Comparison of ENCODE assay signal across 8 cellular contexts in the genomic region with DNA sequence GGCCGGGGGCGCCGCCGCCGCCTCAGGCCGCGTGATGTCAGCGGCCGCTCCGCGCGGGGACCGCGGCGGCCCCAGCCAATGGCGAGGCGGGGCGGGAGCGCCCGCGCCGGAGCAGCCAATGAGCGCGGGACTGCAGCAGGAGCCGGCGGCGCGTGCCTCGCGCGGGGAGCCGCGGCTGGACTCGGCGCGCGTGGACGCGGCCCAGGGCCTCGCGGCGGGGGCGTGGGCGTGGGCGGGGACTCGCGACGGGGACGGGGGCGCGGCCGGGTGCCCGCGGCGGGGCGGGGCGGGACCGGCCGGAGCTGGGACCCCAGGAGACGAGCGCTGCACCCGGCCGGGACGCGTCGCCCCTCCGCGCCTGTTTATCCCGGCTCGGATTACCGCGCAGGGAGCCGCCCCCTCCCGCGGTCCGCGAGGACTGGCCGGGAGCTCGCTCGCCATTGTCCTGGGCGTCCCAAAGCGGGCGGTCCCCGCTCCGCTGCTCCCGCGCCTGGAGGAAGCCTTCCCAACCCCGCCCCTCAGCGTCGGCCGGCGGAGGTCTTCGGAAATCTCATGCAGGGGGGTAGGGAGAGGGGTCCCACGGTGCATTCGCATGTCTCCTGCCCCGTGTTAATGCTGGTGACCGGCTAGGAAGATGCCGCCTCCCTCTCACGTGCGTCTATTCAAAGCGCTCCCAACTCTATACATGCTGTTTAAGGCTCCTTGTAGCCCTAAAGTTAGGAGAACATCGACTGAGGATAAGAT. TPM values are rescaled to one million over a fixed set of nuclear protein-coding genes. Genes with fewer than 3 reads are reported as not detected.
DNase-seq lines count a peak whose midpoint lies in the region; ATAC-seq, FAIRE-seq and TF ChIP-seq lines count a peak whose summit lies in the region.

A gene (minus strand): TSS at position 33 of the 744 bp plus-strand sequence. CDS start 253 bp downstream, outside the sequence.

- POLR2A ChIA-PET in endothelial cell of umbilical vein (lab: Charles Lee) = interaction anchor here (1.0 kb wide), 1 partner anchor 21 kb away, joined by 3 read pairs; no protein-coding TSS in a partner anchor

- intact Hi-C loops in endothelial cell of umbilical vein (cut with micrococcal nuclease) = loop anchor here (2.0 kb wide), 1 partner anchor 24 kb away; a partner anchor contains a TSS

- peak; percentile 58 for DNase-seq in G401 (ENCODE audit: low spot score)
- peak; percentile 82 for DNase-seq in NCI-H2227 (lab: John Stamatoyannopoulos, UW; ENCODE audit: unreplicated experiment)
- DNase-seq in activated CD8-positive, alpha-beta memory T cell treated with anti-CD3 and anti-CD28 coated beads, Interleukin-2, amount 50 U/mL, for 4 hours = peak; percentile 65
- DNase-seq in endothelial cell of umbilical vein (ENCODE audit: low read depth, low spot score) = peak; percentile 53
- DNase-seq in stimulated activated naive CD4-positive, alpha-beta T cell (lab: John Stamatoyannopoulos, UW) = peak; percentile 51 to 73 (median 60)
- DNase-seq in NCI-H2029 (lab: John Stamatoyannopoulos, UW) = no peak

- peak within 1 kb of the TSS; percentile 94 for H2AFZ ChIP-seq in endothelial cell of umbilical vein (ENCODE audit: low read depth, low read length)

- H3K9me3 ChIP-seq in endothelial cell of umbilical vein (replicated peaks; ENCODE audit: control insufficient read depth, insufficient read depth, low read length) = no peaks in the 10 kb centered on the region
- H3K9me3 ChIP-seq in mesodermal cell (ENCODE audit: control insufficient read depth, low read length) = no peaks in the 10 kb centered on the region

- dilution Hi-C loops in endothelial cell of umbilical vein (cut with MboI; ENCODE audit: extremely low pct_ligation_motif_present, low sequenced_read_pairs) = no loop called here

- H3K79me2 ChIP-seq in endothelial cell of umbilical vein (ENCODE audit: control insufficient read depth, insufficient read depth, low read length) = no peaks in the 10 kb centered on the region

- no peak for TF ChIP-seq POLR2A in endothelial cell of umbilical vein (IDR thresholded peaks at IDR 0.05; ENCODE audit: low read depth, low read length)

- no peak within 1 kb of the TSS for H3K27ac ChIP-seq in endothelial cell of umbilical vein (ENCODE audit: insufficient read depth, low read depth, low read length)
- no peak within 1 kb of the TSS for H3K27ac ChIP-seq in mesodermal cell (ENCODE audit: low read depth, low read length, severe bottlenecking)

- CTCF ChIA-PET in endothelial cell of umbilical vein (lab: Charles Lee) = interaction anchor here (0.7 to 2.6 kb wide), 6 partner anchors 11 to 119 kb away, joined by 3 to 16 read pairs (median 3); no protein-coding TSS in a partner anchor

- TF ChIP-seq CTCF in endothelial cell of umbilical vein (IDR thresholded peaks at IDR 0.05; ENCODE audit: extremely low read depth in 1 of 2, insufficient read depth in 1 of 2, low read depth in 1 of 2, low read length in 2 of 2) = no peak

- ATAC-seq in HG02588 (IDR thresholded peaks at IDR 0.05; ENCODE audit: unreplicated experiment) = peak; percentile 73

- H4K20me1 ChIP-seq in endothelial cell of umbilical vein (replicated peaks; ENCODE audit: control insufficient read depth, extremely low read depth, insufficient read depth, low read length) = no peaks in the 10 kb centered on the region

- peaks cover 46 to 53% of the 10 kb centered on the region in 2 experiments for H3K27me3 ChIP-seq in endothelial cell of umbilical vein (ENCODE audit: control insufficient read depth in 2 of 2, insufficient read depth in 2 of 2, low read length in 2 of 2)

- peak; percentile 78 for FAIRE-seq in endothelial cell of umbilical vein (lab: Jason Lieb, UNC)

- in situ Hi-C loops in G401 (cut with HindIII; ENCODE audit: low sequenced_read_pairs) = no loop called here

- WGBS in mesodermal cell (ENCODE audit: insufficient coverage in 2 of 2), 2 experiments = 1% methylated on average over 79 to 87 of the region's 102 CpGs

- TSS peak; percentile 47 for BruUV-seq in endothelial cell of umbilical vein (replicated peaks; lab: Mats Ljungman, UMichigan)

- H3K4me3 ChIP-seq in endothelial cell of umbilical vein (replicated peaks in 1 of 3; ENCODE audit: insufficient read depth in 1 of 3, low read depth in 1 of 3, low read length in 3 of 3) = peak within 1 kb of the TSS; percentile 20 to 54 (median 37)
- H3K4me3 ChIP-seq in mesodermal cell (ENCODE audit: extremely low read depth, insufficient read depth, low read length, poor library complexity, severe bottlenecking) = peak within 1 kb of the TSS; percentile 53

- H3K36me3 ChIP-seq in endothelial cell of umbilical vein (ENCODE audit: control insufficient read depth in 2 of 2, extremely low read depth in 1 of 2, insufficient read depth in 2 of 2, low read length in 2 of 2) (no peaks in the 10 kb centered on the region), mesodermal cell (ENCODE audit: control insufficient read depth, insufficient read depth, low read length) (no peaks in the 10 kb centered on the region)

- peak within 1 kb of the TSS; percentile 0 for H3K9ac ChIP-seq in endothelial cell of umbilical vein (replicated peaks; ENCODE audit: extremely low read depth, insufficient read depth, low read length)

- peak within 1 kb of the TSS; percentile 49 for H3K4me2 ChIP-seq in endothelial cell of umbilical vein (ENCODE audit: insufficient read depth, low read length)

- H3K4me1 ChIP-seq in endothelial cell of umbilical vein (ENCODE audit: control insufficient read depth, extremely low read depth, insufficient read depth, low read length) = peaks cover 7% of the 10 kb centered on the region
- no peaks in the 10 kb centered on the region for H3K4me1 ChIP-seq in mesodermal cell (ENCODE audit: control insufficient read depth, insufficient read depth, low read length, poor library complexity, severe bottlenecking)

- H3K9me1 ChIP-seq in endothelial cell of umbilical vein (replicated peaks; ENCODE audit: control insufficient read depth, extremely low read depth, insufficient read depth, low read length) = no peaks in the 10 kb centered on the region

TF ChIP-seq in endothelial cell of umbilical vein, 7 proteins besides CTCF, POLR2A, EP300 and RAD21:
- TF ChIP-seq POLR2AphosphoS5 (IDR thresholded peaks at IDR 0.05; ENCODE audit: insufficient read depth, low read depth, low read length) = no peak
- TF ChIP-seq MYC (IDR thresholded peaks at IDR 0.05; ENCODE audit: low read depth, low read length) = no peak
- TF ChIP-seq, protein P1, sequence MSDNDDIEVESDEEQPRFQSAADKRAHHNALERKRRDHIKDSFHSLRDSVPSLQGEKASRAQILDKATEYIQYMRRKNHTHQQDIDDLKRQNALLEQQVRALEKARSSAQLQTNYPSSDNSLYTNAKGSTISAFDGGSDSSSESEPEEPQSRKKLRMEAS (IDR thresholded peaks at IDR 0.05; ENCODE audit: insufficient read depth, insufficient read length) = no peak
- no peak for TF ChIP-seq GATA2 (IDR thresholded peaks at IDR 0.05; ENCODE audit: insufficient read depth, insufficient read length, low read depth, low read length)
- no peak for TF ChIP-seq FOS (IDR thresholded peaks at IDR 0.05; ENCODE audit: borderline replicate concordance, insufficient read depth, low read length)
- TF ChIP-seq JUN (IDR thresholded peaks at IDR 0.05; ENCODE audit: borderline replicate concordance, insufficient read depth, insufficient read length, low read depth) = no peak
- no peak for TF ChIP-seq EZH2 (IDR thresholded peaks at IDR 0.05; ENCODE audit: borderline replicate concordance, low read depth, low read length, severe bottlenecking)

RNA-seq across cellular contexts. Expression of the gene that starts here (rescaled TPM):
- total RNA-seq in G401 (2014; rRNA removed; shearing (Covaris generic)) = 4.4 and 5.5 TPM in 2 replicates
- total RNA-seq in endothelial cell of umbilical vein = 0.48 and 0.86 TPM in 2 replicates
- 0.07 and 0.13 TPM in 2 replicates for polyA plus RNA-seq in endothelial cell of umbilical vein
- 0.13 and 0.21 TPM in 2 replicates for polyA plus RNA-seq in endothelial cell of umbilical vein (2011; cell fraction: cytosol; rRNA removed)
- polyA plus RNA-seq in endothelial cell of umbilical vein (2011; cell fraction: nucleus; rRNA removed) = 0.11 and 0.29 TPM in 2 replicates
- polyA plus RNA-seq in endothelial cell of umbilical vein (2012) = 0.20 and 0.75 TPM in 2 replicates
- 0.98 and 2.5 TPM in 2 replicates for polyA minus RNA-seq in endothelial cell of umbilical vein
- polyA minus RNA-seq in endothelial cell of umbilical vein (2011; cell fraction: cytosol; rRNA and poly(A)+ RNA removed) = not detected
- polyA minus RNA-seq in endothelial cell of umbilical vein (2011; cell fraction: nucleus; rRNA and poly(A)+ RNA removed) = 0.10 TPM in 1 of 2 replicates, not detected in the other
- 7.1 TPM for polyA plus RNA-seq in mesodermal cell (2013, experiment 1 of 2)
- polyA plus RNA-seq in mesodermal cell (2013, experiment 2 of 2) = 5.3 TPM
